ENCODE assay signal across 21 cellular contexts in the genomic region with DNA sequence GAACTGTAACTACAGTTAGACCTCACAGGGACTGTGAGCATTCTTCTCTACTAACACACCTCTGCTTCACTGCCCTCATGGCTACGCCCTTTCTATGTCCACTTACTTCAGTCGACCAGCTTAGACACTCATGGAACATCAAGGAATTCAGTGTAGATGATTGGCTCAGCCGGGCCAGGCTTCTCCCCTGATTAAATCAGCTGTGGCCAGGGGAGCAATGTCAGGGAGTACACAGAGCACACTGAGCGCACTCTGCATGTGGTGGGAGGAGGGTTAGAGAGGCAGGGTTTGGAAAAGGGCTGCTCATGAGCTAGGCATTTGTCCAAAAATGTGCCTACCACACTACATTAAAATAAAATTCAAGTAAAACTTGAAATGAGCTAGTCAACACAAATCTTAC.
DNase-seq lines count a peak whose midpoint lies in the region; ATAC-seq, FAIRE-seq and TF ChIP-seq lines count a peak whose summit lies in the region.
"Had no signal": no experiment of that assay in that cellular context is flagged by ENCODE, and none has a peak within 500 bp of the region (broad histone marks: within the 10 kb centered on the region; RNA-seq: fewer than 3 reads in every experiment).

No MANE protein-coding gene starts in this region.

- WGBS in A549 (ENCODE audit: missing lambda C conversion rate), result 22% methylated on average over 4 of the region's 4 CpGs

- no peak for TF ChIP-seq RAD21 in A549 (conservative IDR thresholded peaks at IDR 0.05 in 1 of 2, IDR thresholded peaks at IDR 0.05 in 1 of 2)

- peak overlapping the region; percentile 85 to 91 for H3K27ac ChIP-seq in A549
- no peak overlapping the region for H3K27ac ChIP-seq in WERI-Rb-1
- no peak overlapping the region for H3K27ac ChIP-seq in A673 (ENCODE audit: low read depth, low read length, poor library complexity, severe bottlenecking)
- H3K27ac ChIP-seq: right atrium auricular region, vagina had no signal

- peak overlapping the region; percentile 72 for H3K4me2 ChIP-seq in A549

- H3K27me3 ChIP-seq in WERI-Rb-1 (ENCODE audit: insufficient read depth, low read depth, severe bottlenecking), result no peaks in the 10 kb centered on the region
- no peaks in the 10 kb centered on the region for H3K27me3 ChIP-seq in HAP-1 (ENCODE audit: low read depth)
- H3K27me3 ChIP-seq in A673 (replicated peaks; ENCODE audit: insufficient read depth, low read depth, low read length, poor library complexity), result no peaks in the 10 kb centered on the region
- H3K27me3 ChIP-seq: right atrium auricular region, vagina had no signal

- TF ChIP-seq POLR2A in A549 (IDR thresholded peaks at IDR 0.05; ENCODE audit: low read length), result no peak

- H3K4me3 ChIP-seq in A549, result no peak overlapping the region
- no peak overlapping the region for H3K4me3 ChIP-seq in WERI-Rb-1 (ENCODE audit: low read depth, low read length)
- H3K4me3 ChIP-seq in HAP-1, result no peak overlapping the region
- no peak overlapping the region for H3K4me3 ChIP-seq in A673 (ENCODE audit: low read depth, low read length, poor library complexity, severe bottlenecking)
- H3K4me3 ChIP-seq: right atrium auricular region, vagina had no signal

- in situ Hi-C loops in HAP-1 (cut with MboI; ENCODE audit: low sequenced_read_pairs), result no loop called here

- peaks cover 5% of the 10 kb centered on the region; the same call in 1 of the 2 replicates for H3K36me3 ChIP-seq in WERI-Rb-1
- H3K36me3 ChIP-seq in HAP-1 (replicated peaks), result no peaks in the 10 kb centered on the region; the same call in 1 of the 2 replicates
- H3K36me3 ChIP-seq in A673 (ENCODE audit: insufficient read depth, low read length, poor library complexity, severe bottlenecking), result no peaks in the 10 kb centered on the region
- H3K36me3 ChIP-seq: right atrium auricular region, vagina had no signal

- DNase-seq in A549 (ENCODE audit: low read depth in 1 of 2, low spot score in 1 of 2) (peak; percentile 18 to 87), M059J (ENCODE audit: low read depth) (peak; percentile 70), WERI-Rb-1 (peak; percentile 16), islet precursor cell (peak; percentile 79), HAP-1 (ENCODE audit: low spot score in 2 of 2) (no peak), A673 (ENCODE audit: low spot score) (no peak)
- DNase-seq: activated naive CD8-positive, alpha-beta T cell treated with anti-CD3 and anti-CD28 coated beads, Interleukin-2, amount 50 U/mL, for 24 hours; DMS79 treated with DMSO at 0.1 percent for 48 hours; effector memory CD4-positive, alpha-beta T cell; kidney; midbrain; NCI-H1930; NCI-H524; stimulated activated CD4-positive, alpha-beta T cell treated with anti-CD3 and anti-CD28 coated beads, Interleukin-1b, Interleukin-23, amount 100 ng/mL, for 48 hours had no signal

- H3K4me1 ChIP-seq in A549 (peaks cover 40% of the 10 kb centered on the region), HAP-1 (peaks cover 4% of the 10 kb centered on the region; the same call in 1 of the 2 replicates), A673 (ENCODE audit: insufficient read depth, low read length, poor library complexity, severe bottlenecking) (no peaks in the 10 kb centered on the region)
- H3K4me1 ChIP-seq: right atrium auricular region, vagina had no signal

- POLR2A ChIA-PET in A549 (lab: Yijun Ruan, JAX) (interaction anchor here (0.8 to 2.0 kb wide), 8 partner anchors 46 to 400 kb away, joined by 3 to 23 read pairs (median 8); a partner anchor contains a TSS), A673 (lab: Charles Lee; ENCODE audit: low non-redundant PET) (no interaction called here)

- intact Hi-C loops in A673 (cut with micrococcal nuclease; ENCODE audit: unreplicated experiment), result no loop called here

- BruUV-seq in A673 (replicated peaks; lab: Mats Ljungman, UMichigan), result no TSS peak

- ATAC-seq in A549, result peak; percentile 71 to 93
- ATAC-seq in HG02840 (IDR thresholded peaks at IDR 0.05; ENCODE audit: low FRiP score, unreplicated experiment), result no peak
- ATAC-seq in HG03565 (IDR thresholded peaks at IDR 0.05; ENCODE audit: unreplicated experiment), result no peak
- ATAC-seq: activated naive CD8-positive, alpha-beta T cell treated with anti-CD3 and anti-CD28 coated beads, Interleukin-2, amount 50 U/mL, for 24 hours; HCT116 had no signal

- FAIRE-seq in A549 (lab: Jason Lieb, UNC), result no peak
- FAIRE-seq: GM18507, HepG2, kidney had no signal

- CTCF ChIA-PET in A549 (lab: Yijun Ruan, JAX), result interaction anchor here (0.8 to 3.7 kb wide), 6 partner anchors 39 to 402 kb away, joined by 3 to 24 read pairs (median 5); no protein-coding TSS in a partner anchor
- CTCF ChIA-PET in A673 (lab: Charles Lee), result no interaction called here

- H3K9me3 ChIP-seq in A549, result no peaks in the 10 kb centered on the region
- H3K9me3 ChIP-seq in WERI-Rb-1 (ENCODE audit: severe bottlenecking), result no peaks in the 10 kb centered on the region
- no peaks in the 10 kb centered on the region for H3K9me3 ChIP-seq in HAP-1
- H3K9me3 ChIP-seq in A673 (ENCODE audit: low read depth, low read length, poor library complexity, severe bottlenecking), result no peaks in the 10 kb centered on the region
- H3K9me3 ChIP-seq: right atrium auricular region, vagina had no signal

- TF ChIP-seq CTCF in A549 (IDR thresholded peaks at IDR 0.05) (no peak), WERI-Rb-1 (IDR thresholded peaks at IDR 0.05; ENCODE audit: low read depth, low read length) (no peak), A673 (conservative IDR thresholded peaks at IDR 0.05; ENCODE audit: low read depth, low read length) (no peak)

- TF ChIP-seq EP300 in A549 (IDR thresholded peaks at IDR 0.05), result no peak

TF ChIP-seq in A549, 52 proteins besides CTCF, POLR2A, EP300 and RAD21:
- TF ChIP-seq BHLHE40 (IDR thresholded peaks at IDR 0.05; ENCODE audit: low read depth, low read length) (peak; percentile 10; the same call in 1 of the 2 replicates), JUNB (IDR thresholded peaks at IDR 0.05) (no peak)

Comparison
In these comparisons a context has a peak if more than half of its experiments do, and no peak if none do; other contexts are left out.
1. ATAC-seq: peak in A549 (2 of 2); none in HG02840 (single experiment) and HG03565 (single experiment).
2. DNase-seq: peak in A549 (2 of 2), M059J (single experiment), WERI-Rb-1 (single experiment) and islet precursor cell (single experiment); none in HAP-1 (0 of 2) and A673 (single experiment).
3. H3K27ac ChIP-seq: peak in A549 (2 of 2); none in WERI-Rb-1 (single experiment) and A673 (single experiment).